In the genomic region with DNA sequence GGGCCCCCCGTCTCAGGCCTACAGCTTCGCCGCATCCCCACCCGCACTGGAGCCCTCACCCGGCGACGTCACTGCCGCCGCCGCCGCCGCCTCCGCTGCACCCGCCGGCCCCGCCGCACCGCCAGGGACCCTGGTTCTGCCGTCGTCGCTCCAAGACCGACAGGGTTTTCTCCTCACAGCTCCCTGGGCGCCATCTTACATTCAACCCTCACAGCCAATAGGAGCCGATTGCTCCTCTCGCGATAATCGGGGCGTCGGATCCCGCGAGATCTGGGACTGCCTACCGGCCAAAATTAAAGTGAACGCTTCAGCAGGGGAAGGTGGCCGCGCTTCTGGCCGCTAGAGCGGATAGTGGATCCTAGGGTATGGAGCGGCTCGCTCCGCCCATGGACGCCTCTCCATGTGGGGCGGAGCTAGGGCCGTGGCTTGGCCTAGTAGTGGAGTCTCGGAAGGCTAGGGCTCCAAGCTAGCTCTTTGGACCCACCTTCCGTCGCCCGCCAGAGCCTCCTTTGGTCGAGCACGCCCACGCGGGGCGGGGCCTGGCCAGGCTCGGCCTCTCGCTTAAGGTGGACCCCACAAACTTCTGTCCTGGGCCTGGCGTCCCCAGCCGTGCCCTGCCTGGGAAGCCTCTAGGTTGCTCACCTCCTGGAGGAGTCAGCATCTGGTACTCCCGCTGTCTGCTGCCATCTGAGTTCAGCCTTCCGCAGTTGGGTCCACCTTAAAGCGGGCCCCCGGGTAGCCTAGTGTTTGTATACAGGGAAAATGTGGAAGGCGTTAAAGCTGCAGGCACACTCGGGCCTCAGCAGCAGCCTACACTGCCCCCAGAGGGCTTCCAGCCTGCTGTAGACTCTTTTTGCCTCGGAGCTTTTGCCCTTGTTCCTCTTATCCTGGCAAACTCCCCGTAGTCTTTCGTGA, we compare ENCODE assay signal across 2 cellular contexts.
A peak's percentile ranks its signal among the peaks of the same experiment; 100 is the strongest.
TF ChIP-seq lines count a peak whose summit lies in the region.

Gene QRICH1, minus strand, starts transcription at position 219 of the 915 bp plus-strand sequence. CDS start 17,054 bp downstream, outside the sequence.

TF ChIP-seq in IMR-90, 13 proteins besides CTCF, POLR2A, EP300 and RAD21:
- TF ChIP-seq MAZ (IDR thresholded peaks at IDR 0.05; ENCODE audit: borderline replicate concordance, low read depth, low read length) (peak; percentile 60; the same call in 1 of the 2 replicates), RCOR1 (IDR thresholded peaks at IDR 0.05; ENCODE audit: insufficient replicate concordance, low read length) (no peak), ELK1 (IDR thresholded peaks at IDR 0.05; ENCODE audit: borderline replicate concordance, low read depth, low read length) (no peak), FOS (IDR thresholded peaks at IDR 0.05; ENCODE audit: low read depth, low read length) (no peak), BHLHE40 (IDR thresholded peaks at IDR 0.05; ENCODE audit: low read depth, low read length) (0 out of 2 replicates have a peak, but pooled peaks have one; percentile 35), USF2 (IDR thresholded peaks at IDR 0.05; ENCODE audit: low read depth, low read length) (0 out of 2 replicates have a peak, but pooled peaks have one; percentile 14), MXI1 (IDR thresholded peaks at IDR 0.05; ENCODE audit: borderline replicate concordance, low read depth, low read length) (peak; percentile 65; the same call in 1 of the 2 replicates), SMC3 (IDR thresholded peaks at IDR 0.05; ENCODE audit: low read depth, low read length) (peak; percentile 33; the same call in 1 of the 2 replicates)

TF ChIP-seq in endothelial cell of umbilical vein, 7 proteins besides CTCF, POLR2A, EP300 and RAD21:
- TF ChIP-seq, protein P1, sequence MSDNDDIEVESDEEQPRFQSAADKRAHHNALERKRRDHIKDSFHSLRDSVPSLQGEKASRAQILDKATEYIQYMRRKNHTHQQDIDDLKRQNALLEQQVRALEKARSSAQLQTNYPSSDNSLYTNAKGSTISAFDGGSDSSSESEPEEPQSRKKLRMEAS (IDR thresholded peaks at IDR 0.05; ENCODE audit: insufficient read depth, insufficient read length): no peak
- TF ChIP-seq GATA2 (IDR thresholded peaks at IDR 0.05; ENCODE audit: insufficient read depth, insufficient read length, low read depth, low read length) (no peak), JUN (IDR thresholded peaks at IDR 0.05; ENCODE audit: borderline replicate concordance, insufficient read depth, insufficient read length, low read depth) (no peak), POLR2AphosphoS5 (IDR thresholded peaks at IDR 0.05; ENCODE audit: insufficient read depth, low read depth, low read length) (peak; percentile 72), MYC (IDR thresholded peaks at IDR 0.05; ENCODE audit: low read depth, low read length) (no peak), FOS (IDR thresholded peaks at IDR 0.05; ENCODE audit: borderline replicate concordance, insufficient read depth, low read length) (no peak), EZH2 (IDR thresholded peaks at IDR 0.05; ENCODE audit: borderline replicate concordance, low read depth, low read length, severe bottlenecking) (no peak)
TF ChIP-seq in endothelial cell of umbilical vein: peak in this region for 1.
